8 cellular contexts compared by ENCODE assay signal in genomic region chr19:47363758-47364529, GRCh38. TPM values are rescaled to one million over a fixed set of nuclear protein-coding genes. Genes with fewer than 3 reads are reported as not detected.
DNase-seq lines count a peak whose midpoint lies in the region; TF ChIP-seq lines count a peak whose summit lies in the region.
"Had no signal": no experiment of that assay in that cellular context is flagged by ENCODE, and none has a peak within 500 bp of the region (broad histone marks: within the 10 kb centered on the region; RNA-seq: fewer than 3 reads in every experiment).

No MANE protein-coding gene starts in this region.

- H3K27me3 ChIP-seq in BLaER1 treated with 17β-estradiol and CSF1 and Interleukin-3, amounts not matched to agents 10 nM and 100 nM, result no peaks in the 10 kb centered on the region

- TF ChIP-seq POLR2A in NB4 (IDR thresholded peaks at IDR 0.05; ENCODE audit: extremely low read depth, insufficient read length), result no peak

- CTCF ChIA-PET in GM10248 (lab: Yijun Ruan, JAX), result interaction anchor here (1.2 to 1.6 kb wide), 2 partner anchors 15 to 64 kb away, joined by 3 to 5 read pairs; partner anchors contain the start of gene DHX34

- peaks cover 87 to 96% (median 93%) of the 10 kb centered on the region in 11 experiments for H3K36me3 ChIP-seq in BLaER1 treated with 17β-estradiol and CSF1 and Interleukin-3, amounts not matched to agents 10 nM and 100 nM

- H3K27ac ChIP-seq in BLaER1 treated with 17β-estradiol and CSF1 and Interleukin-3, amounts not matched to agents 10 nM and 100 nM, result peak overlapping the region in 9 of 11 experiments; percentile 21 to 73 (median 54); a peak in 13 of 22 replicates

- H4K20me1 ChIP-seq in BLaER1 treated with 17β-estradiol and CSF1 and Interleukin-3, amounts not matched to agents 10 nM and 100 nM, result peaks cover 3 to 59% (median 20%) of the 10 kb centered on the region in 11 experiments; a peak in 16 of 22 replicates

- H3K9me3 ChIP-seq in BLaER1 treated with 17β-estradiol and CSF1 and Interleukin-3, amounts not matched to agents 10 nM and 100 nM (replicated peaks in 1 of 11), result no peaks in the 10 kb centered on the region

- H3K4me1 ChIP-seq in BLaER1 treated with 17β-estradiol and CSF1 and Interleukin-3, amounts not matched to agents 10 nM and 100 nM, result peaks cover 0 to 44% (median 24%) of the 10 kb centered on the region in 10 experiments; a peak in 16 of 20 replicates

- intact Hi-C loops in posterior vena cava (cut with DNase I), result no loop called here

- no peak for TF ChIP-seq CTCF in NB4 (IDR thresholded peaks at IDR 0.05; ENCODE audit: low read depth, low read length)
- no peak for TF ChIP-seq CTCF in foreskin fibroblast (IDR thresholded peaks at IDR 0.05; ENCODE audit: low read depth, low read length)
- TF ChIP-seq CTCF in GM10248 (IDR thresholded peaks at IDR 0.05; ENCODE audit: control extremely low read depth, extremely low read depth, low read depth, missing control alignments), result no peak

- peak overlapping the region in 9 of 11 experiments; percentile 18 to 71 (median 41); a peak in 14 of 22 replicates for H3K4me2 ChIP-seq in BLaER1 treated with 17β-estradiol and CSF1 and Interleukin-3, amounts not matched to agents 10 nM and 100 nM

- DNase-seq in NB4 (ENCODE audit: low read depth), result peak; percentile 68
- peak; percentile 55 to 72 for DNase-seq in foreskin fibroblast
- no peak for DNase-seq in posterior vena cava (ENCODE audit: low spot score)
- no peak for DNase-seq in NCI-H146 (lab: John Stamatoyannopoulos, UW)
- DNase-seq in GM10248 (ENCODE audit: extremely low spot score), result no peak
- DNase-seq: CD4-positive, CD25-positive, alpha-beta regulatory T cell; SW 1271 had no signal

- 0 out of 20 replicates have a peak overlapping the region, but pooled peaks of 1 of the 10 experiments have one; percentile 9 for H3K4me3 ChIP-seq in BLaER1 treated with 17β-estradiol and CSF1 and Interleukin-3, amounts not matched to agents 10 nM and 100 nM
- H3K4me3 ChIP-seq in NB4 (ENCODE audit: low read depth, low read length) (no peak overlapping the region), foreskin fibroblast (ENCODE audit: low read depth in 1 of 2, low read length in 2 of 2) (no peak overlapping the region)

- H3K9ac ChIP-seq in BLaER1 treated with 17β-estradiol and CSF1 and Interleukin-3, amounts not matched to agents 10 nM and 100 nM, result peak overlapping the region in 6 of 11 experiments; percentile 8 to 45 (median 23); a peak in 5 of 22 replicates

- POLR2A ChIA-PET in GM10248 (lab: Yijun Ruan, JAX), result no interaction called here

RNA-seq across cellular contexts. Expression of gene DHX34, which starts 14.8 kb away (rescaled TPM):
- 1 to 10 TPM; 7.7 to 7.9 TPM for total RNA-seq in posterior vena cava

RNA-seq across cellular contexts. Expression of gene C5AR2, which starts 32.0 kb away (rescaled TPM):
- total RNA-seq in posterior vena cava, result 1 to 10 TPM; 2.7 to 8.2 TPM

RNA-seq across cellular contexts. Expression of gene C5AR1, which starts 54.3 kb away (rescaled TPM):
- total RNA-seq in posterior vena cava, result 10 to 100 TPM; 30.6 to 33.4 TPM

RNA-seq across cellular contexts. Expression of gene MEIS3, which starts 55.4 kb away (rescaled TPM):
- 10 to 100 TPM; 24.3 to 26.0 TPM for total RNA-seq in posterior vena cava
- total RNA-seq: CD4-positive, CD25-positive, alpha-beta regulatory T cell had no signal

Comparison
In these comparisons a context has a peak if more than half of its experiments do, and no peak if none do; other contexts are left out.
1. DNase-seq: peak in NB4 (single experiment) and foreskin fibroblast (2 of 2); none in posterior vena cava (single experiment), NCI-H146 (single experiment) and GM10248 (single experiment).